ENCODE assay signal across 3 cellular contexts in the genomic region with DNA sequence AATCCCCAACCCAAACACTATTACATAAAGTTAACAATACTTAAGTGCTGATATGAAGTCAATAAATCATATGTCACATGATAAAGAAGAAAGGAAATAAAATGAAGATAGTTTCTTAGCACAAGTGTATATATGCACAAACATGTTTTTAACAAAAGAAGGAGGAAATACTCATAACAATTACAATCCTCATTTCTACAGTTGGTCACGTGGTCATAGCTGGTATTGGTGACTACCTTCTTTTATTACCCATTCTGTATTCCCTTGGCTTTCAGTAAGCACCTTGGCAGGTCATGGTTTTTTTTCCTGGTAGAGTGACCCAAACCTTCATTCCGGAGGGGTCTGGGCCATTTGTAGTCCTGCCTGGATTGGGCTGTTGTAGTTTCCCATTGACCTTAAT.
A peak's percentile ranks its signal among the peaks of the same experiment; 100 is the strongest.
TF ChIP-seq lines count a peak whose summit lies in the region.

No MANE protein-coding gene starts in this region.

TF ChIP-seq in HepG2, 621 proteins besides CTCF, POLR2A, EP300 and RAD21 (continued from another document):
- no peak for TF ChIP-seq REST (IDR thresholded peaks at IDR 0.05; ENCODE audit: borderline replicate concordance in 1 of 2, low read depth in 1 of 2, low read length in 2 of 2)
- no peak for TF ChIP-seq MAF1 (CRISPR knock-in tag; IDR thresholded peaks at IDR 0.05; ENCODE audit: borderline replicate concordance)
- TF ChIP-seq, protein P1, sequence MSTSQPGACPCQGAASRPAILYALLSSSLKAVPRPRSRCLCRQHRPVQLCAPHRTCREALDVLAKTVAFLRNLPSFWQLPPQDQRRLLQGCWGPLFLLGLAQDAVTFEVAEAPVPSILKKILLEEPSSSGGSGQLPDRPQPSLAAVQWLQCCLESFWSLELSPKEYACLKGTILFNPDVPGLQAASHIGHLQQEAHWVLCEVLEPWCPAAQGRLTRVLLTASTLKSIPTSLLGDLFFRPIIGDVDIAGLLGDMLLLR (CRISPR knock-in tag; IDR thresholded peaks at IDR 0.05) = no peak
- TF ChIP-seq ZSCAN31 (CRISPR knock-in tag; IDR thresholded peaks at IDR 0.05; ENCODE audit: low read depth) = no peak
- TF ChIP-seq ZSCAN9 (CRISPR knock-in tag; IDR thresholded peaks at IDR 0.05; ENCODE audit: borderline replicate concordance) = no peak

TF ChIP-seq in A549, 52 proteins besides CTCF, POLR2A, EP300 and RAD21:
- TF ChIP-seq, protein P2, sequence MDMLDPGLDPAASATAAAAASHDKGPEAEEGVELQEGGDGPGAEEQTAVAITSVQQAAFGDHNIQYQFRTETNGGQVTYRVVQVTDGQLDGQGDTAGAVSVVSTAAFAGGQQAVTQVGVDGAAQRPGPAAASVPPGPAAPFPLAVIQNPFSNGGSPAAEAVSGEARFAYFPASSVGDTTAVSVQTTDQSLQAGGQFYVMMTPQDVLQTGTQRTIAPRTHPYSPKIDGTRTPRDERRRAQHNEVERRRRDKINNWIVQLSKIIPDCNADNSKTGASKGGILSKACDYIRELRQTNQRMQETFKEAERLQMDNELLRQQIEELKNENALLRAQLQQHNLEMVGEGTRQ (IDR thresholded peaks at IDR 0.05) = peak; percentile 38
- no peak for TF ChIP-seq SREBF2 (IDR thresholded peaks at IDR 0.05)

TF ChIP-seq in K562, 482 proteins besides CTCF, POLR2A, EP300 and RAD21:
- peak; percentile 83 for TF ChIP-seq TFE3 (CRISPR knock-in tag; IDR thresholded peaks at IDR 0.05)
- TF ChIP-seq RAD51 (IDR thresholded peaks at IDR 0.05; ENCODE audit: borderline replicate concordance, low read depth) = peak; percentile 44; the same call in 1 of the 2 replicates
- TF ChIP-seq SAFB2 (IDR thresholded peaks at IDR 0.05; ENCODE audit: borderline replicate concordance, low read depth, low read length, severe bottlenecking) = no peak
- no peak for TF ChIP-seq SIRT6 (IDR thresholded peaks at IDR 0.05; ENCODE audit: low read depth, low read length)
- no peak for TF ChIP-seq ZNF644 (tag; IDR thresholded peaks at IDR 0.05; ENCODE audit: low read depth)
